In genomic region chr1:59013276-59013927, GRCh38 we compare ENCODE assay signal across 8 cellular contexts.
DNase-seq lines count a peak whose midpoint lies in the region; ATAC-seq and TF ChIP-seq lines count a peak whose summit lies in the region.

No MANE protein-coding gene starts in this region.

- H3K27me3 ChIP-seq in BJ (ENCODE audit: control insufficient read depth, insufficient read depth, low read length), result no peaks in the 10 kb centered on the region
- no peaks in the 10 kb centered on the region; the same call in 1 of the 2 replicates for H3K27me3 ChIP-seq in HUES64 (ENCODE audit: insufficient read depth, low read length)

- H3K36me3 ChIP-seq in BJ (ENCODE audit: control insufficient read depth, insufficient read depth, low read length) (no peaks in the 10 kb centered on the region), HUES64 (ENCODE audit: insufficient read depth, low read length) (no peaks in the 10 kb centered on the region)

- no peak overlapping the region for H3K4me3 ChIP-seq in BJ (ENCODE audit: low read depth, low read length)
- H3K4me3 ChIP-seq in HUES64 (ENCODE audit: low read length), result no peak overlapping the region
- no peak overlapping the region for H3K4me3 ChIP-seq in epithelial cell of esophagus (ENCODE audit: low read length)

- CTCF ChIA-PET in BJ (lab: Yijun Ruan, JAX), result interaction anchor here (0.5 to 3.0 kb wide), 3 partner anchors 12 to 323 kb away, joined by 3 to 10 read pairs (median 6); no protein-coding TSS in a partner anchor

- peak overlapping the region; percentile 95 for H3K27ac ChIP-seq in HUES64 (ENCODE audit: low read depth, low read length)

- peaks cover 32% of the 10 kb centered on the region for H3K4me1 ChIP-seq in HUES64 (ENCODE audit: insufficient read depth, low read length)

- DNase-seq in BJ (ENCODE audit: low read depth) (peak; percentile 48), epithelial cell of esophagus (ENCODE audit: low read depth) (peak; percentile 60), myocyte (ENCODE audit: low read depth) (peak; percentile 48), NCI-H1105 treated with DMSO at 0.1 percent for 48 hours (lab: John Stamatoyannopoulos, UW) (no peak), dedifferentiated amniotic fluid mesenchymal stem cell (ENCODE audit: extremely low spot score) (no peak)

- H3K9me3 ChIP-seq in HUES64 (ENCODE audit: insufficient read depth, low read depth, low read length), result peaks cover 4% of the 10 kb centered on the region; the same call in 1 of the 2 replicates

- POLR2A ChIA-PET in BJ (lab: Charles Lee), result interaction anchor here (0.6 to 1.2 kb wide), 2 partner anchors 12 to 95 kb away, joined by 3 to 5 read pairs; no protein-coding TSS in a partner anchor

- peak; percentile 49 for ATAC-seq in GM21423 (IDR thresholded peaks at IDR 0.05; ENCODE audit: unreplicated experiment)
- no peak for ATAC-seq in GM21526 (IDR thresholded peaks at IDR 0.05; ENCODE audit: low FRiP score, unreplicated experiment)

- TF ChIP-seq CTCF in BJ (IDR thresholded peaks at IDR 0.05; ENCODE audit: insufficient read depth, low read depth, low read length), result no peak
- no peak for TF ChIP-seq CTCF in epithelial cell of esophagus (IDR thresholded peaks at IDR 0.05; ENCODE audit: insufficient read depth, low read depth, low read length, missing control alignments)

- WGBS in HUES64, result 13% methylated on average over 16 of the region's 16 CpGs

- peak overlapping the region; percentile 37; the same call in 1 of the 2 replicates for H3K9ac ChIP-seq in HUES64 (ENCODE audit: low read depth, low read length)

Comparison
In these comparisons a context has a peak if more than half of its experiments do, and no peak if none do; other contexts are left out.
1. DNase-seq: peak in BJ (single experiment), epithelial cell of esophagus (single experiment) and myocyte (single experiment); none in NCI-H1105 treated with DMSO at 0.1 percent for 48 hours (single experiment) and dedifferentiated amniotic fluid mesenchymal stem cell (single experiment).